10 cellular contexts compared by ENCODE assay signal in the genomic region with DNA sequence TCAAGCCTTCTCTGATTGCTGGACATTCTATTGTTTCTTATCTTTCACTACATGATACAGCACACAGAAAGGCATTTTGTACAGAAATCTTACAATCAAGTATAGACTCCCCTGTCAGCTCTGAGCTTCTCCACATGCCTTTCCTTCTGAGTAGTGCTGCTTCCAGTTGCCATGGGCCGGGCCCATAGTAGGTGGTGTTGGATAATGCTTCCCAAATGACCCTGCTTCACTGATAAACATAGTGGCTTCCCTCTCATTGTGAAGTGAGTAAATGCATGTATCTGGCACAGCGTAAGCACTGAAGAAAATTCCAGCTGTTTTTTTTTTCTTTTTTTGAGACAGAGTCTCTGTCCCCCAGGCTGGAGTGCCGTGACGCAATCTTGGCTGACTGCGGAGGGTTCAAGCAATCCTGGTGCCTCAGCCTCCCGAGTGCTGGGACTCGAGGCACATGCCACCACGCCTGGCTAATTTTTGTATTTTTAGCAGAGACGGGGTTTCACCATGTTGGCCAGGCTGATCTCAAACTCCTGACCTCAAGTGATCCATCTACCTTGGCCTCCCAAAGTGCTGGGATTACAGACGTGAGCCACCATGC. TPM values are rescaled to one million over a fixed set of nuclear protein-coding genes. Genes with fewer than 3 reads are reported as not detected.
DNase-seq lines count a peak whose midpoint lies in the region; ATAC-seq, FAIRE-seq and TF ChIP-seq lines count a peak whose summit lies in the region.
"Not testable (repeated sequence)": the region's sequence is repeated elsewhere in the genome, so short reads cannot be mapped to it uniquely, and the experiment has no call there.
"Had no signal": no experiment of that assay in that cellular context is flagged by ENCODE, and none has a peak within 500 bp of the region (broad histone marks: within the 10 kb centered on the region; RNA-seq: fewer than 3 reads in every experiment).

No MANE protein-coding gene starts in this region.

- H3K4me1 Mint-ChIP-seq in endodermal cell, result not testable (repeated sequence)

- H3K27ac ChIP-seq in A549 (peak overlapping the region; percentile 2 to 72; a peak in 2 of 6 replicates), heart left ventricle (peak overlapping the region in 2 of 12 donors; percentile 34 to 52), transverse colon (peak overlapping the region in 3 of 4 donors; percentile 37 to 61 (median 53))
- H3K27ac ChIP-seq in endodermal cell (ENCODE audit: low read depth, low read length), result not testable (repeated sequence)

- H3K4me2 ChIP-seq in A549, result not testable (repeated sequence)

- not testable (repeated sequence) for H3K9ac ChIP-seq in endodermal cell (ENCODE audit: extremely low read depth, low read length, poor library complexity, severe bottlenecking)

- DNase-seq in A549 (ENCODE audit: low read depth in 1 of 2, low spot score in 1 of 2); transverse colon: not testable (repeated sequence)
- peak; percentile 0 for DNase-seq in GM10248 (ENCODE audit: extremely low spot score)
- peak; percentile 17 for DNase-seq in OCI-M1 (lab: John Stamatoyannopoulos, UW)
- DNase-seq in endodermal cell, result peak; percentile 40
- peak in 2 of 5 donors; percentile 25 to 26 for DNase-seq in heart left ventricle
- DNase-seq in iPS-NIHi7 (ENCODE audit: extremely low spot score), result peak; percentile 7
- peak in 2 of 3 donors; percentile 21 to 32 for DNase-seq in mucosa of descending colon

- H3K27me3 Mint-ChIP-seq in endodermal cell (ENCODE audit: insufficient read depth), result not testable (repeated sequence)

- H3K9me3 Mint-ChIP-seq in endodermal cell, result not testable (repeated sequence)

- intact Hi-C loops in heart left ventricle (cut with DNase I); mucosa of descending colon (cut with DNase I, micrococcal nuclease); transverse colon (cut with DNase I; ENCODE audit: low total_unique reads): not testable (repeated sequence)

- not testable (repeated sequence) for H3K9me3 ChIP-seq in A549; endodermal cell (ENCODE audit: control insufficient read depth, low read length); heart left ventricle; mucosa of descending colon; transverse colon

- not testable (repeated sequence) for H3K36me3 ChIP-seq in endodermal cell (ENCODE audit: control insufficient read depth, insufficient read depth, low read length); heart left ventricle; mucosa of descending colon (ENCODE audit: low read depth); transverse colon

- H3K36me3 Mint-ChIP-seq in endodermal cell (ENCODE audit: low read depth), result not testable (repeated sequence)

- not testable (repeated sequence) for TF ChIP-seq CTCF in A549 (IDR thresholded peaks at IDR 0.05); GM10248 (IDR thresholded peaks at IDR 0.05; ENCODE audit: control extremely low read depth, extremely low read depth, low read depth, missing control alignments); endodermal cell (conservative IDR thresholded peaks at IDR 0.05); heart left ventricle (IDR thresholded peaks at IDR 0.05); mucosa of descending colon (IDR thresholded peaks at IDR 0.05); transverse colon (IDR thresholded peaks at IDR 0.05)

- not testable (repeated sequence) for H3K27ac Mint-ChIP-seq in endodermal cell

- in situ Hi-C loops in transverse colon (cut with MboI; ENCODE audit: low pct_ligation_motif_present in 1 of 4, low pct_unique_long_range_greater_than_20kb in 1 of 4, low sequenced_read_pairs in 3 of 4), result not testable (repeated sequence)

- not testable (repeated sequence) for FAIRE-seq in A549 (lab: Jason Lieb, UNC)

- not testable (repeated sequence) for TF ChIP-seq EP300 in A549 (IDR thresholded peaks at IDR 0.05); transverse colon (IDR thresholded peaks at IDR 0.05; ENCODE audit: low read depth)

- not testable (repeated sequence) for TF ChIP-seq RAD21 in A549 (conservative IDR thresholded peaks at IDR 0.05 in 1 of 2, IDR thresholded peaks at IDR 0.05 in 1 of 2)

- H3K4me1 ChIP-seq in A549 (peaks cover 23% of the 10 kb centered on the region), transverse colon (peaks cover 0 to 12% (median 1%) of the 10 kb centered on the region in 4 donors)
- not testable (repeated sequence) for H3K4me1 ChIP-seq in endodermal cell (ENCODE audit: control insufficient read depth, insufficient read depth, low read length); heart left ventricle; mucosa of descending colon (ENCODE audit: low read depth)

- not testable (repeated sequence) for ATAC-seq in A549, mucosa of descending colon
- ATAC-seq in heart left ventricle, result peak in 3 of 4 donors; percentile 23 to 52 (median 30)

- CTCF ChIA-PET in A549 (lab: Yijun Ruan, JAX), result interaction anchor here (1.7 kb wide), 1 partner anchor 214 kb away, joined by 6 read pairs; no protein-coding TSS in a partner anchor
- CTCF ChIA-PET in GM10248 (lab: Yijun Ruan, JAX), result not testable (repeated sequence)

- WGBS in A549 (ENCODE audit: missing lambda C conversion rate), result 83% methylated on average over 10 of the region's 10 CpGs
- 91% methylated on average over 3 to 10 of the region's 10 CpGs for WGBS in endodermal cell (ENCODE audit: insufficient coverage in 1 of 2, insufficient read length in 1 of 2), 2 experiments
- WGBS in heart left ventricle, 4 donors, result 23 to 42% (median 24%) methylated on average over 10 of the region's 10 CpGs
- 40 to 64% methylated on average over 1 to 10 of the region's 10 CpGs for WGBS in transverse colon (ENCODE audit: low coverage in 1 of 2), 2 donors

- H3K27me3 ChIP-seq in endodermal cell (ENCODE audit: control insufficient read depth, insufficient read depth, low read length, poor library complexity, severe bottlenecking); heart left ventricle; transverse colon: not testable (repeated sequence)

- not testable (repeated sequence) for H3K4me3 ChIP-seq in A549; endodermal cell (ENCODE audit: low read length); heart left ventricle; mucosa of descending colon; transverse colon

- not testable (repeated sequence) for TF ChIP-seq POLR2A in A549 (IDR thresholded peaks at IDR 0.05; ENCODE audit: low read length); heart left ventricle (IDR thresholded peaks at IDR 0.05); transverse colon (IDR thresholded peaks at IDR 0.05)

- H3K4me3 Mint-ChIP-seq in endodermal cell, result not testable (repeated sequence)

- POLR2A ChIA-PET in A549 (lab: Yijun Ruan, JAX); GM10248 (lab: Yijun Ruan, JAX): not testable (repeated sequence)

TF ChIP-seq in A549, 52 proteins besides CTCF, POLR2A, EP300 and RAD21:
- peak in 1 of 2 experiments; percentile 21; a peak in 1 of 4 replicates for TF ChIP-seq CEBPB (IDR thresholded peaks at IDR 0.05)

RNA-seq across cellular contexts. Expression of gene NPY4R, which starts 23.0 kb away (rescaled TPM):
- polyA plus RNA-seq in A549 (2011; rRNA removed), result 92.3 and 155 TPM in 2 replicates
- polyA plus RNA-seq in A549 (2012; cell fraction: cytosol; rRNA removed), result 184 and 202 TPM in 2 replicates
- polyA plus RNA-seq in A549 (2012; cell fraction: nucleus; rRNA removed), result 317 and 331 TPM in 2 replicates
- polyA plus RNA-seq in A549 (2017; fragmentation: RNase III; extraction: RNeasy Plus Mini Kit Qiagen cat#74134 plus additional on column Dnase treatment), result 71.6 to 79.6 TPM (median 76.1 TPM) in 3 replicates
- polyA minus RNA-seq in A549 (2011; rRNA and poly(A)+ RNA removed), result 433 and 504 TPM in 2 replicates
- total RNA-seq in endodermal cell, result under 1 TPM; 0.24 to 0.49 TPM
- polyA plus RNA-seq in endodermal cell (2013, experiment 1 of 2), result not detected
- not detected for polyA plus RNA-seq in endodermal cell (2013, experiment 2 of 2)
- not detected for total RNA-seq in heart left ventricle
- polyA plus RNA-seq in heart left ventricle, result not detected
- 10 to 100 TPM; 11.2 to 25.3 (median 18.9) TPM for total RNA-seq in mucosa of descending colon
- 10 to 100 TPM in 1 of 4 donors, 1 to 10 TPM in 3; 1.1 to 23.9 (median 2.9) TPM for total RNA-seq in transverse colon
- total RNA-seq: H7, SJCRH30 had no signal
